8 cellular contexts compared by ENCODE assay signal in genomic region chr6:107460074-107460631, GRCh38.
DNase-seq lines count a peak whose midpoint lies in the region; ATAC-seq and TF ChIP-seq lines count a peak whose summit lies in the region.

No MANE protein-coding gene starts in this region.

- H3K4me3 ChIP-seq in fibroblast of mammary gland (ENCODE audit: control insufficient read depth, low read depth, low read length) = peak overlapping the region; percentile 85

- DNase-seq in SIG-M5 treated with dmso at 0.1 percent for 504 hours (lab: John Stamatoyannopoulos, UW; ENCODE audit: unreplicated experiment) (peak; percentile 60), SIG-M5 (lab: John Stamatoyannopoulos, UW) (no peak), SW480 (ENCODE audit: low spot score) (peak; percentile 4), fibroblast of mammary gland (ENCODE audit: low read depth) (peak; percentile 13), pons (ENCODE audit: low spot score) (peak; percentile 51), RPMI8226 (no peak)
- DNase-seq in stimulated activated CD4-positive, alpha-beta T cell treated with anti-CD3 and anti-CD28 coated beads, Interleukin-4, amount 100 ng/mL, for 4 hours = no peak

- TF ChIP-seq CTCF in fibroblast of mammary gland (conservative IDR thresholded peaks at IDR 0.05; ENCODE audit: control insufficient read depth, insufficient read depth, low read depth, low read length) = no peak

- ATAC-seq in GM21381 (IDR thresholded peaks at IDR 0.05; ENCODE audit: unreplicated experiment) = no peak

Comparison
In these comparisons a context has a peak if more than half of its experiments do, and no peak if none do; other contexts are left out.
1. DNase-seq: peak in SIG-M5 treated with dmso at 0.1 percent for 504 hours (single experiment), SW480 (single experiment), fibroblast of mammary gland (single experiment) and pons (single experiment); none in SIG-M5 (single experiment), stimulated activated CD4-positive, alpha-beta T cell treated with anti-CD3 and anti-CD28 coated beads, Interleukin-4, amount 100 ng/mL, for 4 hours (0 of 2) and RPMI8226 (single experiment).